8 cellular contexts compared by ENCODE assay signal in the genomic region with DNA sequence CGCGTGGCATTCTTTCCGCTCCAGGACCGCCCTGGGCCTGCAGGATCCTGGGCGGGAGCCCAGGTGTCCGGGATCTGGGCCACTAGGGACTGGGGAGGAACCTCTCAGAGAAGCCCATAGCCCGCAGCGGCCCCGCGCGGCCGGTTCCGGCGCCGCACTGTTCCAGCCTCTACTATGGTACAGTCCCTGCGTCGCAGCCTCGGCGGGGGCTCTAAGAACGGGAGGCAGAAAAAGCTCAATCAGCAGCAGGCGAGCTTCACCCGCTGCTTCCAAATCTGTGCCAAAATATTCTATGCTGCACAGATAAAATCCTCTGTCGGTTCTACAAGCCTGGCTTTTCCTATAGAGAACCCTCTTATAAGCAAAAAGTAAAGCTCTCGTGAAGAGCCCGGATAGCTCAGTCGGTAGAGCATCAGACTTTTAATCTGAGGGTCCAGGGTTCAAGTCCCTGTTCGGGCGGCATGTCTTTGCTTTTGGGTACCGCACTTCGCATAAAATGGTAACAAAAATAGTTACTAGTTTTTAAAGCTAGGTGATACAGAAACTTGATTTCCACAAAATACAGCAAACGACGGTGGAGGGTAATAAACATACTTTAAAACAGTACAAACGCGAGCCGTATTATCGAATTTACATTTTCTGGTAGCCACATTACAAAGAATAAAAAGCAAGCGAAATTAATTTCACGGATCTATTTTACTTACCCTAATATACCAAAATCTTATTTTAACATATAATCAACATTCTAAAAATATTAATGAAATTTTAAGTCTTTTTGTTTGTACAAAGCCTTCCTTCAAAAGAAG. TPM values are rescaled to one million over a fixed set of nuclear protein-coding genes. Genes with fewer than 3 reads are reported as not detected.
DNase-seq lines count a peak whose midpoint lies in the region; ATAC-seq and TF ChIP-seq lines count a peak whose summit lies in the region.

No MANE protein-coding gene starts in this region.

- TF ChIP-seq CTCF in GM13976 (IDR thresholded peaks at IDR 0.05; ENCODE audit: borderline replicate concordance, control extremely low read depth, extremely low read depth, insufficient read depth, missing control alignments) = peak; percentile 69
- TF ChIP-seq CTCF in coronary artery (IDR thresholded peaks at IDR 0.05) = peak; percentile 86

- intact Hi-C loops in left colon (cut with DNase I, micrococcal nuclease) = no loop called here

- in situ Hi-C loops in GM13976 (cut with MboI; ENCODE audit: low sequenced_read_pairs, unreplicated experiment) = no loop called here

- peak overlapping the region; percentile 73 for H3K4me3 ChIP-seq in coronary artery

- peak; percentile 36 for ATAC-seq in HG03342 (IDR thresholded peaks at IDR 0.05; ENCODE audit: unreplicated experiment)
- ATAC-seq in left colon = peak; percentile 75
- ATAC-seq in GM18873 (IDR thresholded peaks at IDR 0.05; ENCODE audit: low FRiP score, unreplicated experiment) = no peak

- DNase-seq in GM13976 (ENCODE audit: low spot score) = peak; percentile 89
- DNase-seq in NCI-H526 treated with DMSO at 0.1 percent for 48 hours (lab: John Stamatoyannopoulos, UW) = peak; percentile 48
- peak; percentile 83 for DNase-seq in activated CD4-positive, alpha-beta T cell treated with anti-CD3 and anti-CD28 coated beads, Interleukin-2, amount 50 U/mL, for 1 hour
- peak; percentile 92 for DNase-seq in coronary artery (ENCODE audit: low spot score)
- DNase-seq in left colon = peak; percentile 82 to 91
- DNase-seq in stimulated activated CD4-positive, alpha-beta T cell treated with anti-CD3 and anti-CD28 coated beads, Interleukin-1b, Interleukin-23, amount 100 ng/mL, for 4 hours (ENCODE audit: low read depth in 2 of 2) = peak; percentile 83

- peak overlapping the region; percentile 72 to 82 for H3K27ac ChIP-seq in coronary artery

RNA-seq across cellular contexts. Expression of a gene that starts 0.7 kb away (rescaled TPM):
- total RNA-seq in left colon = not detected

RNA-seq across cellular contexts. Expression of a gene that starts 4.9 kb away (rescaled TPM):
- total RNA-seq in left colon = not detected

RNA-seq across cellular contexts. Expression of a gene that starts 31.5 kb away (rescaled TPM):
- total RNA-seq in left colon = under 1 TPM in 1 of 2 donors, not detected in 1; 0.82 TPM

RNA-seq across cellular contexts. Expression of a gene that starts 33.2 kb away (rescaled TPM):
- total RNA-seq in left colon = 100 to 1,000 TPM in 1 of 2 donors, 10 to 100 TPM in 1; 35.0 to 113 TPM

RNA-seq across cellular contexts. Expression of a gene that starts 43.8 kb away (rescaled TPM):
- total RNA-seq in left colon = 10 to 100 TPM; 45.1 to 56.3 TPM
